ENCODE assay signal across 1 cellular context in genomic region chr6:14108571-14109410, GRCh38.
TF ChIP-seq lines count a peak whose summit lies in the region.

No MANE protein-coding gene starts in this region.

TF ChIP-seq in HepG2, 621 proteins besides CTCF, POLR2A, EP300 and RAD21 (continued from another document):
- TF ChIP-seq KIAA2018 (CRISPR knock-in tag; IDR thresholded peaks at IDR 0.05; ENCODE audit: borderline replicate concordance) (no peak), NONO (IDR thresholded peaks at IDR 0.05) (no peak), NONO (CRISPR knock-in tag; conservative IDR thresholded peaks at IDR 0.05) (no peak), RXRA (CRISPR knock-in tag; IDR thresholded peaks at IDR 0.05) (no peak), ZSCAN20 (CRISPR knock-in tag; IDR thresholded peaks at IDR 0.05; ENCODE audit: borderline replicate concordance) (no peak), SOX13 (IDR thresholded peaks at IDR 0.05) (no peak), SOX13 (CRISPR knock-in tag; conservative IDR thresholded peaks at IDR 0.05 in 1 of 2, IDR thresholded peaks at IDR 0.05 in 1 of 2) (no peak), FLYWCH1 (CRISPR knock-in tag; IDR thresholded peaks at IDR 0.05) (no peak), JDP2 (CRISPR knock-in tag; IDR thresholded peaks at IDR 0.05; ENCODE audit: borderline replicate concordance) (no peak)
